In genomic region chr12:122788387-122788786, GRCh38 we compare ENCODE assay signal across 21 cellular contexts. TPM values are rescaled to one million over a fixed set of nuclear protein-coding genes. Genes with fewer than 3 reads are reported as not detected.
DNase-seq lines count a peak whose midpoint lies in the region; ATAC-seq, FAIRE-seq and TF ChIP-seq lines count a peak whose summit lies in the region.
"Had no signal": no experiment of that assay in that cellular context is flagged by ENCODE, and none has a peak within 500 bp of the region (broad histone marks: within the 10 kb centered on the region; RNA-seq: fewer than 3 reads in every experiment).

No MANE protein-coding gene starts in this region.

- no peak for FAIRE-seq in bronchial epithelial cell (lab: Jason Lieb, UNC)

- DNase-seq in Ammon's horn (ENCODE audit: low spot score) (peak; percentile 24), M059J (ENCODE audit: low read depth) (peak; percentile 64), bronchial epithelial cell (ENCODE audit: low read depth) (peak; percentile 57), iris pigment epithelial cell (ENCODE audit: low read depth) (peak; percentile 40), GOT3 (lab: John Stamatoyannopoulos, UW) (no peak), left cardiac atrium (no peak)
- DNase-seq in activated CD4-positive, alpha-beta T cell treated with anti-CD3 and anti-CD28 coated beads, Interleukin-2, amount 50 U/mL, for 4 hours = no peak
- DNase-seq: ACHN; activated naive CD8-positive, alpha-beta T cell treated with anti-CD3 and anti-CD28 coated beads, Interleukin-2, amount 50 U/mL, for 24 hours; CD4-positive, alpha-beta T cell; effector CD4-positive, alpha-beta T cell; gastrocnemius medialis; left lung; midbrain; NCI-H1105; nephron progenitor cell; RPMI8226; stimulated activated CD4-positive, alpha-beta T cell treated with anti-CD3 and anti-CD28 coated beads, Interleukin-2, amount 100 ng/mL, for 48 hours; uterus had no signal

- no peak overlapping the region for H3K4me3 ChIP-seq in bronchial epithelial cell (ENCODE audit: low read depth, low read length)
- H3K4me3 ChIP-seq: gastrocnemius medialis, left lung, skin epidermis, uterus had no signal

- no peaks in the 10 kb centered on the region for H3K36me3 ChIP-seq in bronchial epithelial cell (ENCODE audit: control insufficient read depth, insufficient read depth, low read length)
- H3K36me3 ChIP-seq: gastrocnemius medialis, left lung, uterus had no signal

- intact Hi-C loops in left cardiac atrium (cut with DNase I) = no loop called here

- ATAC-seq in left cardiac atrium (no peak), GM18861 (IDR thresholded peaks at IDR 0.05; ENCODE audit: unreplicated experiment) (no peak)
- ATAC-seq: activated naive CD8-positive, alpha-beta T cell treated with anti-CD3 and anti-CD28 coated beads, Interleukin-2, amount 50 U/mL, for 24 hours; gastrocnemius medialis; left lung had no signal

- TF ChIP-seq CTCF in bronchial epithelial cell (IDR thresholded peaks at IDR 0.05; ENCODE audit: insufficient read depth, low read length, severe bottlenecking) = no peak

- no peaks in the 10 kb centered on the region for H3K27me3 ChIP-seq in bronchial epithelial cell (ENCODE audit: control insufficient read depth, insufficient read depth, low read length)
- H3K27me3 ChIP-seq: gastrocnemius medialis, left lung, uterus had no signal

RNA-seq across cellular contexts. Expression of gene CCDC62, which starts 14.0 kb away (rescaled TPM):
- total RNA-seq in M059J (2014; rRNA removed; shearing (Covaris generic)) = 0.02 and 0.27 TPM in 2 replicates
- 0.79 and 1.2 TPM in 2 replicates for total RNA-seq in bronchial epithelial cell
- under 1 TPM; 0.74 to 0.81 TPM for total RNA-seq in left cardiac atrium

RNA-seq across cellular contexts. Expression of gene DENR, which starts 35.8 kb away (rescaled TPM):
- total RNA-seq in M059J (2014; rRNA removed; shearing (Covaris generic)) = 29.9 and 48.6 TPM in 2 replicates
- 35.3 and 49.7 TPM in 2 replicates for total RNA-seq in bronchial epithelial cell
- total RNA-seq in left cardiac atrium = 10 to 100 TPM; 22.9 to 26.5 TPM

RNA-seq across cellular contexts. Expression of gene HIP1R, which starts 46.9 kb away (rescaled TPM):
- total RNA-seq in M059J (2014; rRNA removed; shearing (Covaris generic)) = 18.3 and 23.5 TPM in 2 replicates
- 36.1 TPM in 2 replicates for total RNA-seq in bronchial epithelial cell
- 10 to 100 TPM; 24.9 to 38.9 TPM for total RNA-seq in left cardiac atrium

RNA-seq across cellular contexts. Expression of gene HCAR1, which starts 57.7 kb away (rescaled TPM):
- total RNA-seq in M059J (2014; rRNA removed; shearing (Covaris generic)) = not detected in 2 replicates
- total RNA-seq in bronchial epithelial cell = under 0.01 and 0.13 TPM in 2 replicates
- total RNA-seq in left cardiac atrium = 1 to 10 TPM in 1 of 2 donors, under 1 TPM in 1; 0.50 to 1.4 TPM

Comparison
In these comparisons a context has a peak if more than half of its experiments do, and no peak if none do; other contexts are left out.
1. DNase-seq: peak in Ammon's horn (single experiment), M059J (single experiment), bronchial epithelial cell (single experiment) and iris pigment epithelial cell (single experiment); none in GOT3 (single experiment), left cardiac atrium (single experiment) and activated CD4-positive, alpha-beta T cell treated with anti-CD3 and anti-CD28 coated beads, Interleukin-2, amount 50 U/mL, for 4 hours (0 of 2).